ENCODE assay signal across 1 cellular context in genomic region chr9:135602789-135603481, GRCh38.
TF ChIP-seq lines count a peak whose summit lies in the region.

No MANE protein-coding gene starts in this region.

TF ChIP-seq in HepG2, 621 proteins besides CTCF, POLR2A, EP300 and RAD21 (continued from another document):
- peak; percentile 20 for TF ChIP-seq HNRNPLL (IDR thresholded peaks at IDR 0.05; ENCODE audit: low read depth, low read length, poor library complexity, severe bottlenecking)
- TF ChIP-seq ZXDC (CRISPR knock-in tag; IDR thresholded peaks at IDR 0.05): no peak
- no peak for TF ChIP-seq ZNF224 (CRISPR knock-in tag; IDR thresholded peaks at IDR 0.05)
